8 cellular contexts compared by ENCODE assay signal in genomic region chr9:61854262-61854640, GRCh38.
DNase-seq lines count a peak whose midpoint lies in the region; ATAC-seq and TF ChIP-seq lines count a peak whose summit lies in the region.
"Not testable (repeated sequence)": the region's sequence is repeated elsewhere in the genome, so short reads cannot be mapped to it uniquely, and the experiment has no call there.

No MANE protein-coding gene starts in this region.

- H3K9me2 ChIP-seq in Loucy (replicated peaks; ENCODE audit: low read depth, low read length) = not testable (repeated sequence)

- not testable (repeated sequence) for H4K20me1 ChIP-seq in Loucy (ENCODE audit: insufficient read depth, low read length, poor library complexity, severe bottlenecking); smooth muscle cell (ENCODE audit: low read depth)

- not testable (repeated sequence) for H3K9ac ChIP-seq in Loucy (ENCODE audit: low read depth, low read length, poor library complexity, severe bottlenecking); colonic mucosa (ENCODE audit: low read depth in 2 of 2, low read length in 2 of 2); smooth muscle cell (ENCODE audit: low read depth)

- H3K4me3 ChIP-seq in Loucy (ENCODE audit: low read length, poor library complexity, severe bottlenecking) (peak overlapping the region; percentile 29), colonic mucosa (peak overlapping the region; percentile 38), heart left ventricle (peak overlapping the region in 10 of 12 donors; percentile 42 to 54 (median 47)), smooth muscle cell (peak overlapping the region; percentile 36), uterus (peak overlapping the region; percentile 17 to 34)
- H3K4me3 ChIP-seq in mucosa of descending colon = not testable (repeated sequence)

- not testable (repeated sequence) for H3K79me2 ChIP-seq in Loucy (ENCODE audit: insufficient read depth, low read length); smooth muscle cell (ENCODE audit: low read depth)

- peak; percentile 30 for DNase-seq in activated CD4-positive, alpha-beta memory T cell treated with anti-CD3 and anti-CD28 coated beads, Interleukin-2, amount 10 ng/mL, durations not matched to agents 7 days and 5 days
- peak; percentile 5 for DNase-seq in activated naive CD4-positive, alpha-beta T cell treated with anti-CD3 and anti-CD28 coated beads, Interleukin-2, amount 50 U/mL, for 16 hours
- peak; percentile 16 for DNase-seq in colonic mucosa
- DNase-seq in heart left ventricle = peak in 4 of 5 donors; percentile 1 to 41 (median 14)
- peak; percentile 16 to 54 (median 49) for DNase-seq in mucosa of descending colon
- not testable (repeated sequence) for DNase-seq in smooth muscle cell (lab: John Stamatoyannopoulos, UW; ENCODE audit: unreplicated experiment)
- peak in 1 of 2 donors; percentile 8 for DNase-seq in uterus

- H3K27me3 ChIP-seq in Loucy (ENCODE audit: insufficient read depth, low read length, poor library complexity, severe bottlenecking); colonic mucosa; heart left ventricle; smooth muscle cell (ENCODE audit: low read depth); uterus: not testable (repeated sequence)

- H2AFZ ChIP-seq in Loucy (ENCODE audit: low read length); smooth muscle cell (ENCODE audit: low read depth): not testable (repeated sequence)

- not testable (repeated sequence) for H3K9me3 ChIP-seq in Loucy (ENCODE audit: insufficient read depth, low read depth, low read length); colonic mucosa; heart left ventricle; mucosa of descending colon; smooth muscle cell (replicated peaks; ENCODE audit: low read depth); uterus

- WGBS in heart left ventricle, 4 donors = 17 to 21% methylated on average over 7 to 8 of the region's 20 CpGs; no CpG with 5 or more reads in 2 of the 4 donors
- WGBS in smooth muscle cell (ENCODE audit: low lambda C conversion rate) = 60% methylated on average over 9 of the region's 20 CpGs

- CTCF ChIA-PET in activated CD4-positive, alpha-beta memory T cell treated with anti-CD3 and anti-CD28 coated beads, Interleukin-2, amount 10 ng/mL, durations not matched to agents 7 days and 5 days (lab: Charles Lee) = not testable (repeated sequence)

- H3K27ac ChIP-seq in colonic mucosa (peak overlapping the region; percentile 18), heart left ventricle (peak overlapping the region in 2 of 12 donors; percentile 38 to 60), uterus (peak overlapping the region in 1 of 2 donors; percentile 51)
- not testable (repeated sequence) for H3K27ac ChIP-seq in smooth muscle cell (ENCODE audit: low read depth)

- POLR2A ChIA-PET in activated CD4-positive, alpha-beta memory T cell treated with anti-CD3 and anti-CD28 coated beads, Interleukin-2, amount 10 ng/mL, durations not matched to agents 7 days and 5 days (lab: Charles Lee) = not testable (repeated sequence)

- H3K4me3 Mint-ChIP-seq in activated CD4-positive, alpha-beta memory T cell treated with anti-CD3 and anti-CD28 coated beads, Interleukin-2, amount 10 ng/mL, durations not matched to agents 7 days and 5 days = not testable (repeated sequence)

- not testable (repeated sequence) for H3K36me3 Mint-ChIP-seq in activated CD4-positive, alpha-beta memory T cell treated with anti-CD3 and anti-CD28 coated beads, Interleukin-2, amount 10 ng/mL, durations not matched to agents 7 days and 5 days (ENCODE audit: low read depth)

- ATAC-seq in heart left ventricle, mucosa of descending colon: not testable (repeated sequence)

- intact Hi-C loops in colonic mucosa (cut with DNase I); heart left ventricle (cut with DNase I); mucosa of descending colon (cut with DNase I, micrococcal nuclease); uterus (cut with DNase I; ENCODE audit: low total_unique reads): not testable (repeated sequence)

- not testable (repeated sequence) for H3K4me1 Mint-ChIP-seq in activated CD4-positive, alpha-beta memory T cell treated with anti-CD3 and anti-CD28 coated beads, Interleukin-2, amount 10 ng/mL, durations not matched to agents 7 days and 5 days

- H3K4me2 ChIP-seq in Loucy (ENCODE audit: low read depth, low read length, poor library complexity, severe bottlenecking) = not testable (repeated sequence)
- peak overlapping the region; percentile 67 for H3K4me2 ChIP-seq in smooth muscle cell

- not testable (repeated sequence) for TF ChIP-seq POLR2A in heart left ventricle (IDR thresholded peaks at IDR 0.05); uterus (IDR thresholded peaks at IDR 0.05)

- not testable (repeated sequence) for H3K27me3 Mint-ChIP-seq in activated CD4-positive, alpha-beta memory T cell treated with anti-CD3 and anti-CD28 coated beads, Interleukin-2, amount 10 ng/mL, durations not matched to agents 7 days and 5 days

- TF ChIP-seq CTCF in Loucy (conservative IDR thresholded peaks at IDR 0.05; ENCODE audit: low read length); colonic mucosa (IDR thresholded peaks at IDR 0.05); heart left ventricle (IDR thresholded peaks at IDR 0.05); mucosa of descending colon (IDR thresholded peaks at IDR 0.05); smooth muscle cell (IDR thresholded peaks at IDR 0.05; ENCODE audit: borderline replicate concordance, insufficient read depth, poor library complexity, severe bottlenecking); uterus (IDR thresholded peaks at IDR 0.05): not testable (repeated sequence)

- H3K4me1 ChIP-seq in Loucy (ENCODE audit: insufficient read depth, low read length, poor library complexity, severe bottlenecking); colonic mucosa; heart left ventricle; mucosa of descending colon (ENCODE audit: low read depth); smooth muscle cell (ENCODE audit: low read depth); uterus: not testable (repeated sequence)

- H3K36me3 ChIP-seq in Loucy (ENCODE audit: insufficient read depth, low read length); colonic mucosa; heart left ventricle; mucosa of descending colon (ENCODE audit: low read depth); smooth muscle cell (ENCODE audit: low read depth); uterus: not testable (repeated sequence)

- H3F3A ChIP-seq in Loucy (ENCODE audit: low read depth); smooth muscle cell (ENCODE audit: low read depth): not testable (repeated sequence)

- H3K9me3 Mint-ChIP-seq in activated CD4-positive, alpha-beta memory T cell treated with anti-CD3 and anti-CD28 coated beads, Interleukin-2, amount 10 ng/mL, durations not matched to agents 7 days and 5 days = not testable (repeated sequence)

- not testable (repeated sequence) for H3K27ac Mint-ChIP-seq in activated CD4-positive, alpha-beta memory T cell treated with anti-CD3 and anti-CD28 coated beads, Interleukin-2, amount 10 ng/mL, durations not matched to agents 7 days and 5 days
